8 cellular contexts compared by ENCODE assay signal in genomic region chr9:119968837-119969707, GRCh38.
DNase-seq lines count a peak whose midpoint lies in the region; ATAC-seq, FAIRE-seq and TF ChIP-seq lines count a peak whose summit lies in the region.

No MANE protein-coding gene starts in this region.

- H3K36me3 Mint-ChIP-seq in T-helper 17 cell (ENCODE audit: low read depth) = no peaks in the 10 kb centered on the region

- DNase-seq in A549 (ENCODE audit: low read depth in 1 of 2, low spot score in 1 of 2) (peak; percentile 62 to 81), NCI-H128 (lab: John Stamatoyannopoulos, UW; ENCODE audit: unreplicated experiment) (peak; percentile 44), T-helper 17 cell (peak in 1 of 3 donors; percentile 22), breast epithelium (ENCODE audit: low spot score in 2 of 2) (peak; percentile 65 to 77), keratinocyte (ENCODE audit: low read depth, low spot score) (no peak)
- peak in 3 of 4 experiments; percentile 6 to 19 (median 19) for DNase-seq in stimulated activated CD4-positive, alpha-beta T cell treated with anti-CD3 and anti-CD28 coated beads, Interleukin-1b, Interleukin-23, amount 100 ng/mL, for 24 hours (ENCODE audit: low read depth in 4 of 4, low spot score in 1 of 4)

- TF ChIP-seq RAD21 in A549 (conservative IDR thresholded peaks at IDR 0.05 in 1 of 2, IDR thresholded peaks at IDR 0.05 in 1 of 2) = peak; percentile 71

- WGBS in A549 (ENCODE audit: missing lambda C conversion rate) = 46% methylated on average over 12 of the region's 17 CpGs

- H3K27ac ChIP-seq in A549 (no peak overlapping the region), breast epithelium (no peak overlapping the region), keratinocyte (ENCODE audit: control insufficient read depth, insufficient read depth, low read length) (no peak overlapping the region)

- FAIRE-seq in A549 (lab: Jason Lieb, UNC) = no peak
- no peak for FAIRE-seq in keratinocyte (lab: Jason Lieb, UNC)

- no peak overlapping the region for H3K27ac Mint-ChIP-seq in T-helper 17 cell

- H3K4me3 ChIP-seq in A549 (no peak overlapping the region), breast epithelium (no peak overlapping the region), keratinocyte (ENCODE audit: control insufficient read depth in 2 of 3, extremely low read depth in 1 of 3, insufficient read depth in 2 of 3, low read depth in 1 of 3, low read length in 3 of 3) (no peak overlapping the region)

- TF ChIP-seq POLR2A in A549 (IDR thresholded peaks at IDR 0.05; ENCODE audit: low read length) = no peak
- no peak for TF ChIP-seq POLR2A in breast epithelium (IDR thresholded peaks at IDR 0.05)

- POLR2A ChIA-PET in A549 (lab: Yijun Ruan, JAX) = no interaction called here

- H3K4me1 ChIP-seq in A549 (peaks cover 4% of the 10 kb centered on the region), breast epithelium (peaks cover 0 to 3% of the 10 kb centered on the region in 2 donors), keratinocyte (ENCODE audit: control insufficient read depth, extremely low read depth, insufficient read depth, low read length) (peaks cover 4% of the 10 kb centered on the region)

- H3K9me3 ChIP-seq in A549 (0 out of 3 replicates have a peak, but pooled peaks cover 3% of the 10 kb centered on the region), T-helper 17 cell (ENCODE audit: control insufficient read depth, low read length, poor library complexity, severe bottlenecking) (no peaks in the 10 kb centered on the region), breast epithelium (no peaks in the 10 kb centered on the region), keratinocyte (ENCODE audit: control insufficient read depth, low read depth, low read length) (no peaks in the 10 kb centered on the region)

- intact Hi-C loops in breast epithelium (cut with DNase I; ENCODE audit: low total_unique reads) = no loop called here

- no peaks in the 10 kb centered on the region for H4K20me1 ChIP-seq in keratinocyte (ENCODE audit: control insufficient read depth, extremely low read depth, insufficient read depth, low read length)

- no peaks in the 10 kb centered on the region for H3K36me3 ChIP-seq in breast epithelium
- no peaks in the 10 kb centered on the region for H3K36me3 ChIP-seq in keratinocyte (ENCODE audit: control insufficient read depth in 2 of 2, extremely low read depth in 1 of 2, insufficient read depth in 2 of 2, low read length in 2 of 2)

- no peaks in the 10 kb centered on the region for H3K79me2 ChIP-seq in keratinocyte (ENCODE audit: control insufficient read depth, insufficient read depth, low read length)

- no peak for TF ChIP-seq EP300 in A549 (IDR thresholded peaks at IDR 0.05)

- TF ChIP-seq CTCF in A549 (IDR thresholded peaks at IDR 0.05) (peak; percentile 77), breast epithelium (IDR thresholded peaks at IDR 0.05) (peak; percentile 48 to 73 (median 72)), keratinocyte (optimal IDR thresholded peaks at IDR 0.05 in 1 of 3, IDR thresholded peaks at IDR 0.05 in 1 of 3, conservative IDR thresholded peaks at IDR 0.05 in 1 of 3; ENCODE audit: extremely low read depth in 1 of 3, insufficient read depth in 2 of 3, low read length in 3 of 3) (peak; percentile 81 to 91 (median 86))

- H2AFZ ChIP-seq in keratinocyte (ENCODE audit: control insufficient read depth, low read length) = no peak overlapping the region

- dilution Hi-C loops in keratinocyte (cut with MboI; ENCODE audit: extremely low pct_ligation_motif_present, low sequenced_read_pairs) = no loop called here

- H3K4me1 Mint-ChIP-seq in T-helper 17 cell = peaks cover 3% of the 10 kb centered on the region

- peak overlapping the region; percentile 43 for H3K4me3 Mint-ChIP-seq in T-helper 17 cell

- H3K4me2 ChIP-seq in A549 (no peak overlapping the region), keratinocyte (ENCODE audit: control insufficient read depth, extremely low read depth, insufficient read depth, low read depth, low read length) (no peak overlapping the region)

- H3K27me3 ChIP-seq in breast epithelium (no peaks in the 10 kb centered on the region), keratinocyte (ENCODE audit: control insufficient read depth, extremely low read depth, insufficient read depth, low read length) (no peaks in the 10 kb centered on the region)

- ATAC-seq in A549 (peak; percentile 91 to 99), GM18498 (IDR thresholded peaks at IDR 0.05; ENCODE audit: unreplicated experiment) (peak; percentile 93), HG02798 (IDR thresholded peaks at IDR 0.05; ENCODE audit: poor library complexity, unreplicated experiment) (peak; percentile 96), T-helper 17 cell (peak; percentile 57)

- CTCF ChIA-PET in A549 (lab: Yijun Ruan, JAX) = interaction anchor here (0.7 to 3.8 kb wide), 37 partner anchors 8 to 1373 kb away, joined by 3 to 18 read pairs (median 5); no protein-coding TSS in a partner anchor

- no peak overlapping the region for H3K9ac ChIP-seq in keratinocyte (ENCODE audit: control insufficient read depth, extremely low read depth, insufficient read depth, low read length)

- H3K9me1 ChIP-seq in keratinocyte (ENCODE audit: control insufficient read depth, extremely low read depth, insufficient read depth, low read length) = no peaks in the 10 kb centered on the region

- peaks cover 46% of the 10 kb centered on the region for H3K27me3 Mint-ChIP-seq in T-helper 17 cell

TF ChIP-seq in A549, 52 proteins besides CTCF, POLR2A, EP300 and RAD21:
- TF ChIP-seq TFCP2L1 (CRISPR knock-in tag; IDR thresholded peaks at IDR 0.05) = no peak
- TF ChIP-seq E2F6 (IDR thresholded peaks at IDR 0.05; ENCODE audit: borderline replicate concordance, low read depth) = peak; percentile 56; the same call in 1 of the 2 replicates
- TF ChIP-seq NPAS2 (CRISPR knock-in tag; IDR thresholded peaks at IDR 0.05; ENCODE audit: borderline replicate concordance) = no peak
- no peak for TF ChIP-seq HDAC2 (IDR thresholded peaks at IDR 0.05)
- no peak for TF ChIP-seq RFX5 (IDR thresholded peaks at IDR 0.05)
- TF ChIP-seq SMC3 (IDR thresholded peaks at IDR 0.05) = peak; percentile 70
- TF ChIP-seq ESRRA (IDR thresholded peaks at IDR 0.05; ENCODE audit: borderline replicate concordance, low read length) = no peak
- TF ChIP-seq MAX (IDR thresholded peaks at IDR 0.05) = peak; percentile 51; the same call in 1 of the 2 replicates
